14 cellular contexts compared by ENCODE assay signal in genomic region chr19:40929942-40930341, GRCh38. TPM values are rescaled to one million over a fixed set of nuclear protein-coding genes. Genes with fewer than 3 reads are reported as not detected.
"Had no signal": no experiment of that assay in that cellular context is flagged by ENCODE, and none has a peak within 500 bp of the region (broad histone marks: within the 10 kb centered on the region; RNA-seq: fewer than 3 reads in every experiment).

No MANE protein-coding gene starts in this region.

RNA-seq across cellular contexts. Expression of gene CYP2A7, which starts 47.9 kb away (rescaled TPM):
- total RNA-seq: naive thymus-derived CD4-positive, alpha-beta T cell; natural killer cell; osteoblast; progenitor cell of endocrine pancreas; renal cortical epithelial cell; right cardiac atrium; sciatic nerve; smooth muscle cell; spleen; suprapubic skin; transverse colon; ureter had no signal
- polyA plus RNA-seq: naive thymus-derived CD4-positive, alpha-beta T cell; neural cell; psoas muscle; right cardiac atrium; smooth muscle cell; spleen had no signal
